ENCODE assay signal across 8 cellular contexts in the genomic region with DNA sequence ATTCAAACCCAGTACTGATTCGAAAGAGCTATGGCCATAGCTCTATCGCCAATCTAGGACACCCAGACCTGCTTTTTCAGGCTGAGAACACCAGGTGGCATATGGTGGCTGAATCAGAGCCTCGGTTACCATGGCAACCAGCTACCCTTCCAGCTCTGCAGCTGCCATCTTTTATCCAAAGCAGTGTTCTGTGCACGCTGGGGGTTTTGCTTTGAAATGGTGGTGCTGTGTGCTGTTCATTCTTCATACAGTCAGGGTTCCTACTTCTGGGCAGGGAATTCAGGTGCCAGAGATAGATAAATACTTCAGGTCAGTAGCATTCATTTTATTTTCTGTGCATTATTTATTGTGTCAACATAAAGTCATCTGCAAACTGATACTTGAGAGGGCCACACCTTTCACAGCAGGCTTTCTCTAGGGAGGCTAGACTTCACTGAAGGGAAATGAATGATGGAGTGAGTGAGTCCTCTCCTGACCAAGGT.
DNase-seq lines count a peak whose midpoint lies in the region; ATAC-seq, FAIRE-seq and TF ChIP-seq lines count a peak whose summit lies in the region.

No MANE protein-coding gene starts in this region.

- H3K27ac ChIP-seq in Karpas-422 (ENCODE audit: low read length) (no peak overlapping the region), PC-3 (ENCODE audit: low read length) (no peak overlapping the region), esophagus squamous epithelium (no peak overlapping the region), substantia nigra (ENCODE audit: low read depth, low read length, poor library complexity, severe bottlenecking) (no peak overlapping the region)

- H3K4me3 Mint-ChIP-seq in neural crest cell, result no peak overlapping the region

- DNase-seq in GDM1 (lab: John Stamatoyannopoulos, UW) (peak; percentile 81), H54 (ENCODE audit: insufficient read length, low spot score) (peak; percentile 77), Karpas-422 (peak; percentile 96), PC-3 (peak; percentile 90), activated T-cell treated with anti-CD3 and anti-CD28 coated beads for 4 hours (peak; percentile 60), esophagus squamous epithelium (lab: John Stamatoyannopoulos, UW) (peak; percentile 2), neural crest cell (ENCODE audit: low read depth, low spot score) (peak; percentile 77), substantia nigra (lab: John Stamatoyannopoulos, UW) (peak in 47 of 49 donors; percentile 3 to 80 (median 54))

- H3K36me3 ChIP-seq in Karpas-422 (ENCODE audit: insufficient read depth, low read length) (no peaks in the 10 kb centered on the region), PC-3 (ENCODE audit: low read depth, low read length) (no peaks in the 10 kb centered on the region), esophagus squamous epithelium (no peaks in the 10 kb centered on the region)

- H2AFZ ChIP-seq in Karpas-422 (ENCODE audit: low read length), result peak overlapping the region; percentile 55
- peak overlapping the region; percentile 74 for H2AFZ ChIP-seq in PC-3 (ENCODE audit: low read length)

- no peak overlapping the region for H3K4me3 ChIP-seq in Karpas-422 (ENCODE audit: low read length)
- peak overlapping the region; percentile 23; the same call in 1 of the 2 replicates for H3K4me3 ChIP-seq in PC-3 (ENCODE audit: low read length)
- H3K4me3 ChIP-seq in esophagus squamous epithelium, result no peak overlapping the region

- H3K9ac ChIP-seq in Karpas-422 (ENCODE audit: low read length) (peak overlapping the region; percentile 0; the same call in 1 of the 2 replicates), PC-3 (ENCODE audit: low read length) (no peak overlapping the region)

- H3K9me3 ChIP-seq in Karpas-422 (ENCODE audit: low read length), result peaks cover 5% of the 10 kb centered on the region; the same call in 1 of the 2 replicates
- H3K9me3 ChIP-seq in PC-3 (ENCODE audit: low read length), result no peaks in the 10 kb centered on the region
- H3K9me3 ChIP-seq in esophagus squamous epithelium, result peaks cover 0 to 17% (median 11%) of the 10 kb centered on the region in 3 donors

- peaks cover 8% of the 10 kb centered on the region for H3K4me1 ChIP-seq in Karpas-422 (ENCODE audit: low read length)
- peaks cover 4% of the 10 kb centered on the region; the same call in 1 of the 2 replicates for H3K4me1 ChIP-seq in PC-3 (ENCODE audit: insufficient read depth, low read length)
- peaks cover 0 to 5% (median 0%) of the 10 kb centered on the region in 3 donors for H3K4me1 ChIP-seq in esophagus squamous epithelium

- H3K9me2 ChIP-seq in Karpas-422 (replicated peaks; ENCODE audit: insufficient read depth, low read length) (no peaks in the 10 kb centered on the region), PC-3 (replicated peaks; ENCODE audit: low read length) (no peaks in the 10 kb centered on the region)

- H3K36me3 Mint-ChIP-seq in neural crest cell (ENCODE audit: low read depth), result peaks cover 15% of the 10 kb centered on the region

- H3K9me3 Mint-ChIP-seq in neural crest cell, result peaks cover 12% of the 10 kb centered on the region

- TF ChIP-seq CTCF in PC-3 (conservative IDR thresholded peaks at IDR 0.05; ENCODE audit: low read depth, low read length), result peak; percentile 82
- TF ChIP-seq CTCF in esophagus squamous epithelium (IDR thresholded peaks at IDR 0.05), result peak in 5 of 6 experiments; percentile 37 to 83 (median 60)
- peak; percentile 80 for TF ChIP-seq CTCF in neural crest cell (conservative IDR thresholded peaks at IDR 0.05)

- intact Hi-C loops in PC-3 (cut with micrococcal nuclease) (loop anchor here (1.0 to 5.0 kb wide), 2 partner anchors 301 to 577 kb away; partner anchors contain the start of gene TRIM24), esophagus squamous epithelium (cut with DNase I) (loop anchor here (10.0 kb wide), 1 partner anchor 573 kb away; no protein-coding TSS in a partner anchor)

- no peaks in the 10 kb centered on the region for H3K79me2 ChIP-seq in Karpas-422 (ENCODE audit: low read length)
- no peaks in the 10 kb centered on the region for H3K79me2 ChIP-seq in PC-3 (ENCODE audit: low read length)

- H3K4me2 ChIP-seq in Karpas-422 (ENCODE audit: low read depth, low read length, poor library complexity, severe bottlenecking) (peak overlapping the region; percentile 8), PC-3 (ENCODE audit: low read length) (peak overlapping the region; percentile 79)

- POLR2A ChIA-PET in PC-3 (lab: Charles Lee; ENCODE audit: unreplicated experiment), result no interaction called here

- CTCF ChIA-PET in PC-3 (lab: Charles Lee), result interaction anchor here (0.5 to 1.7 kb wide), 3 partner anchors 286 to 577 kb away, joined by 3 to 55 read pairs (median 5); no protein-coding TSS in a partner anchor

- H3K27ac Mint-ChIP-seq in neural crest cell (ENCODE audit: unreplicated experiment), result no peak overlapping the region

- H3K4me1 Mint-ChIP-seq in neural crest cell, result peaks cover 20% of the 10 kb centered on the region

- TF ChIP-seq POLR2A in H54 (IDR thresholded peaks at IDR 0.05; ENCODE audit: low read depth, low read length) (no peak), esophagus squamous epithelium (IDR thresholded peaks at IDR 0.05) (no peak)

- FAIRE-seq in H54 (lab: Jason Lieb, UNC), result peak; percentile 99

- 10 to 25% methylated on average over 4 of the region's 4 CpGs for WGBS in esophagus squamous epithelium, 2 donors

- H3K27me3 ChIP-seq in Karpas-422 (ENCODE audit: low read length), result no peaks in the 10 kb centered on the region
- H3K27me3 ChIP-seq in PC-3 (ENCODE audit: low read length), result no peaks in the 10 kb centered on the region
- no peaks in the 10 kb centered on the region for H3K27me3 ChIP-seq in esophagus squamous epithelium

- BruUV-seq in PC-3 (replicated peaks; lab: Mats Ljungman, UMichigan), result no TSS peak

- ATAC-seq in PC-3, result peak; percentile 93

- H4K20me1 ChIP-seq in Karpas-422 (ENCODE audit: insufficient read depth, low read depth, low read length) (no peaks in the 10 kb centered on the region), PC-3 (ENCODE audit: low read length) (no peaks in the 10 kb centered on the region)

- H3F3A ChIP-seq in PC-3 (ENCODE audit: low read length, unreplicated experiment), result no peaks in the 10 kb centered on the region

- H3K27me3 Mint-ChIP-seq in neural crest cell (ENCODE audit: low read depth), result no peaks in the 10 kb centered on the region

Comparison
In these comparisons a context has a peak if more than half of its experiments do, and no peak if none do; other contexts are left out.
1. DNase-seq: peak in every context shown above with its lines; median percentile 96 in Karpas-422; 90 in PC-3; 81 in GDM1; 77 in H54; 77 in neural crest cell; 60 in activated T-cell treated with anti-CD3 and anti-CD28 coated beads for 4 hours; 54 in substantia nigra; 2 in esophagus squamous epithelium.